In genomic region chr5:10442581-10442980, GRCh38 we compare ENCODE assay signal across 9 cellular contexts. TPM values are rescaled to one million over a fixed set of nuclear protein-coding genes. Genes with fewer than 3 reads are reported as not detected.
DNase-seq lines count a peak whose midpoint lies in the region; ATAC-seq and TF ChIP-seq lines count a peak whose summit lies in the region.
"Had no signal": no experiment of that assay in that cellular context is flagged by ENCODE, and none has a peak within 500 bp of the region (broad histone marks: within the 10 kb centered on the region; RNA-seq: fewer than 3 reads in every experiment).

No MANE protein-coding gene starts in this region.

- H3K36me3 ChIP-seq in SK-N-SH (replicated peaks in 1 of 2; ENCODE audit: control insufficient read depth in 1 of 2, insufficient read depth in 2 of 2, low read length in 1 of 2) (peaks cover 9 to 18% of the 10 kb centered on the region in 2 experiments), smooth muscle cell (ENCODE audit: low read depth) (no peaks in the 10 kb centered on the region)

- no peaks in the 10 kb centered on the region for H3K9me2 ChIP-seq in SK-N-SH

- no peaks in the 10 kb centered on the region for H3K27me3 ChIP-seq in SK-N-SH (ENCODE audit: insufficient read depth)
- peaks cover 4% of the 10 kb centered on the region for H3K27me3 ChIP-seq in smooth muscle cell (ENCODE audit: low read depth)

- 84% methylated on average over 4 of the region's 4 CpGs for WGBS in SK-N-SH (ENCODE audit: low lambda C conversion rate)
- 21% methylated on average over 4 of the region's 4 CpGs for WGBS in smooth muscle cell (ENCODE audit: low lambda C conversion rate)

- H3K9ac ChIP-seq in SK-N-SH (no peak overlapping the region), smooth muscle cell (ENCODE audit: low read depth) (no peak overlapping the region)

- H3K27ac ChIP-seq in SK-N-SH (ENCODE audit: low read depth in 2 of 2, low read length in 1 of 2): no peak overlapping the region
- H3K27ac ChIP-seq in smooth muscle cell (ENCODE audit: low read depth): no peak overlapping the region

- no peaks in the 10 kb centered on the region for H3K9me3 ChIP-seq in SK-N-SH
- no peaks in the 10 kb centered on the region for H3K9me3 ChIP-seq in smooth muscle cell (replicated peaks; ENCODE audit: low read depth)

- no peak for TF ChIP-seq EP300 in SK-N-SH (IDR thresholded peaks at IDR 0.05; ENCODE audit: borderline replicate concordance in 1 of 2, low read depth in 1 of 2, low read length in 1 of 2)

- H4K20me1 ChIP-seq in SK-N-SH (ENCODE audit: insufficient read depth): no peaks in the 10 kb centered on the region
- H4K20me1 ChIP-seq in smooth muscle cell (ENCODE audit: low read depth): no peaks in the 10 kb centered on the region

- H3K4me2 ChIP-seq in SK-N-SH: peak overlapping the region; percentile 86
- H3K4me2 ChIP-seq in smooth muscle cell: peak overlapping the region; percentile 89

- H3K79me2 ChIP-seq in SK-N-SH (ENCODE audit: insufficient read depth) (no peaks in the 10 kb centered on the region), smooth muscle cell (ENCODE audit: low read depth) (no peaks in the 10 kb centered on the region)

- POLR2A ChIA-PET in SK-N-SH (lab: Yijun Ruan, JAX): interaction anchor here (0.7 to 3.1 kb wide), 2 partner anchors 18 to 159 kb away, joined by 3 to 9 read pairs; no protein-coding TSS in a partner anchor

- no peak overlapping the region; a peak in 1 of 4 replicates for H3K4me3 ChIP-seq in SK-N-SH (ENCODE audit: low read depth in 2 of 2, low read length in 1 of 2)
- H3K4me3 ChIP-seq in fibroblast of villous mesenchyme (ENCODE audit: low read depth, low read length): peak overlapping the region; percentile 72
- H3K4me3 ChIP-seq in smooth muscle cell: peak overlapping the region; percentile 67

- CTCF ChIA-PET in SK-N-SH (lab: Yijun Ruan, JAX): interaction anchor here (0.9 to 6.0 kb wide), 6 partner anchors 10 to 185 kb away, joined by 3 to 45 read pairs (median 8); no protein-coding TSS in a partner anchor

- H3K4me1 ChIP-seq in SK-N-SH (ENCODE audit: control insufficient read depth in 1 of 2, insufficient read depth in 2 of 2, low read depth in 1 of 2, low read length in 1 of 2): peaks cover 0 to 8% of the 10 kb centered on the region in 2 experiments; a peak in 1 of 4 replicates
- no peaks in the 10 kb centered on the region for H3K4me1 ChIP-seq in smooth muscle cell (ENCODE audit: low read depth)

- TF ChIP-seq CTCF in SK-N-SH (IDR thresholded peaks at IDR 0.05): no peak
- TF ChIP-seq CTCF in fibroblast of villous mesenchyme (IDR thresholded peaks at IDR 0.05; ENCODE audit: insufficient read depth, low read depth, low read length): no peak
- TF ChIP-seq CTCF in smooth muscle cell (IDR thresholded peaks at IDR 0.05; ENCODE audit: borderline replicate concordance, insufficient read depth, poor library complexity, severe bottlenecking): no peak

- DNase-seq in SK-N-SH: no peak
- DNase-seq in SKM-1 (lab: John Stamatoyannopoulos, UW; ENCODE audit: unreplicated experiment): peak; percentile 37
- DNase-seq in fibroblast of villous mesenchyme (ENCODE audit: low read depth): peak; percentile 88
- no peak for DNase-seq in smooth muscle cell (lab: John Stamatoyannopoulos, UW; ENCODE audit: unreplicated experiment)
- no peak for DNase-seq in mesenteric fat pad (ENCODE audit: low spot score)
- no peak for DNase-seq in NCI-H2171 (lab: John Stamatoyannopoulos, UW)
- DNase-seq: stimulated activated CD4-positive, alpha-beta T cell treated with anti-CD3 and anti-CD28 coated beads, Interleukin-1b, Interleukin-23, amount 100 ng/mL, for 48 hours had no signal

- TF ChIP-seq RAD21 in SK-N-SH (IDR thresholded peaks at IDR 0.05; ENCODE audit: low read length): no peak

- ATAC-seq in SK-N-SH treated with all-trans-retinoic acid at 6 μM for 48 hours: no peak
- no peak for ATAC-seq in HG02870 (IDR thresholded peaks at IDR 0.05; ENCODE audit: unreplicated experiment)

- H2AFZ ChIP-seq in SK-N-SH (ENCODE audit: low read depth) (no peak overlapping the region), smooth muscle cell (ENCODE audit: low read depth) (no peak overlapping the region)

- H3F3A ChIP-seq in SK-N-SH (replicated peaks; ENCODE audit: insufficient read depth) (peaks cover 24% of the 10 kb centered on the region), smooth muscle cell (ENCODE audit: low read depth) (peaks cover 14% of the 10 kb centered on the region)

TF ChIP-seq in SK-N-SH, 30 proteins besides CTCF, POLR2A, EP300 and RAD21:
- TF ChIP-seq CHD2 (IDR thresholded peaks at IDR 0.05; ENCODE audit: low read length, partially characterized antibody) (no peak), RCOR1 (IDR thresholded peaks at IDR 0.05; ENCODE audit: low read length) (no peak), NFIC (IDR thresholded peaks at IDR 0.05; ENCODE audit: borderline replicate concordance) (no peak), MXI1 (IDR thresholded peaks at IDR 0.05; ENCODE audit: low read depth, low read length) (no peak), MAX (IDR thresholded peaks at IDR 0.05; ENCODE audit: low read depth) (no peak), YY1 (IDR thresholded peaks at IDR 0.05; ENCODE audit: low read depth) (no peak), RFX5 (IDR thresholded peaks at IDR 0.05; ENCODE audit: low read length) (no peak), MEF2A (IDR thresholded peaks at IDR 0.05; ENCODE audit: borderline replicate concordance, low read depth) (no peak), FOXJ3 (CRISPR knock-in tag; IDR thresholded peaks at IDR 0.05) (no peak), GABPA (IDR thresholded peaks at IDR 0.05; ENCODE audit: low read depth) (no peak), SIN3A (IDR thresholded peaks at IDR 0.05; ENCODE audit: borderline replicate concordance, low read depth, low read length) (no peak), SMC3 (IDR thresholded peaks at IDR 0.05; ENCODE audit: low read depth, low read length) (no peak), IRF3 (IDR thresholded peaks at IDR 0.05; ENCODE audit: low read depth, low read length) (no peak)

TF ChIP-seq in SK-N-SH treated with all-trans-retinoic acid at 6 μM for 48 hours, 23 proteins besides CTCF, POLR2A, EP300 and RAD21 (continues in another document):
- TF ChIP-seq ZNF8 (CRISPR knock-in tag; IDR thresholded peaks at IDR 0.05): no peak
- no peak for TF ChIP-seq ZC3H10 (CRISPR knock-in tag; IDR thresholded peaks at IDR 0.05)
- TF ChIP-seq SNAI2 (CRISPR knock-in tag; IDR thresholded peaks at IDR 0.05): no peak
- no peak for TF ChIP-seq ZFP3 (CRISPR knock-in tag; IDR thresholded peaks at IDR 0.05)
- no peak for TF ChIP-seq CREB5 (CRISPR knock-in tag; IDR thresholded peaks at IDR 0.05; ENCODE audit: low read depth)
- no peak for TF ChIP-seq ESRRG (CRISPR knock-in tag; IDR thresholded peaks at IDR 0.05)
- no peak for TF ChIP-seq ARNTL (CRISPR knock-in tag; IDR thresholded peaks at IDR 0.05; ENCODE audit: borderline replicate concordance, low read depth)
- no peak for TF ChIP-seq CSRNP3 (CRISPR knock-in tag; IDR thresholded peaks at IDR 0.05)
- no peak for TF ChIP-seq ZNF70 (CRISPR knock-in tag; IDR thresholded peaks at IDR 0.05)
- TF ChIP-seq POU6F1 (CRISPR knock-in tag; IDR thresholded peaks at IDR 0.05; ENCODE audit: borderline replicate concordance, low read depth): no peak
- TF ChIP-seq CSDC2 (CRISPR knock-in tag; IDR thresholded peaks at IDR 0.05): no peak
- no peak for TF ChIP-seq TOX (CRISPR knock-in tag; IDR thresholded peaks at IDR 0.05; ENCODE audit: borderline replicate concordance)
- TF ChIP-seq ZFP30 (CRISPR knock-in tag; IDR thresholded peaks at IDR 0.05): no peak
- no peak for TF ChIP-seq GLIS3 (CRISPR knock-in tag; IDR thresholded peaks at IDR 0.05)
- no peak for TF ChIP-seq PPARA (CRISPR knock-in tag; IDR thresholded peaks at IDR 0.05; ENCODE audit: borderline replicate concordance)

RNA-seq across cellular contexts. Expression of gene ROPN1L, which starts 0.9 kb away (rescaled TPM):
- polyA plus RNA-seq in SK-N-SH (2012; rRNA removed) (0.31 and 0.58 TPM in 2 replicates), smooth muscle cell (0.78 TPM in 1 of 2 replicates, not detected in the other)
- 0.39 and 0.45 TPM in 2 replicates for polyA plus RNA-seq in SK-N-SH (2012; cell fraction: cytosol; rRNA removed)
- polyA plus RNA-seq in SK-N-SH (2012; cell fraction: nucleus; rRNA removed): 0.53 and 0.70 TPM in 2 replicates
- total RNA-seq in fibroblast of villous mesenchyme (0.32 and 0.43 TPM in 2 replicates), smooth muscle cell (0.63 and 3.0 TPM in 2 replicates), mesenteric fat pad (0.93 TPM)

Comparison
In these comparisons a context has a peak if more than half of its experiments do, and no peak if none do; other contexts are left out.
1. DNase-seq: peak in SKM-1 (single experiment) and fibroblast of villous mesenchyme (single experiment); none in SK-N-SH (single experiment), smooth muscle cell (single experiment), mesenteric fat pad (single experiment) and NCI-H2171 (single experiment).
2. H3K4me3 ChIP-seq: peak in fibroblast of villous mesenchyme (single experiment) and smooth muscle cell (single experiment); none in SK-N-SH (0 of 2).